In genomic region chr1:173202430-173203145, GRCh38 we compare ENCODE assay signal across 8 cellular contexts. TPM values are rescaled to one million over a fixed set of nuclear protein-coding genes. Genes with fewer than 3 reads are reported as not detected.
A peak's percentile ranks its signal among the peaks of the same experiment; 100 is the strongest.
DNase-seq lines count a peak whose midpoint lies in the region; ATAC-seq and TF ChIP-seq lines count a peak whose summit lies in the region.

No MANE protein-coding gene starts in this region.

- H3K4me3 ChIP-seq in Caco-2 (ENCODE audit: low read depth, low read length) (no peak overlapping the region), HCT116 (replicated peaks in 1 of 2; ENCODE audit: low read depth in 1 of 2, low read length in 2 of 2) (no peak overlapping the region)

- H3K36me3 Mint-ChIP-seq in Caco-2 (ENCODE audit: insufficient read depth, unreplicated experiment) (no peaks in the 10 kb centered on the region), nephron progenitor cell (ENCODE audit: low read depth) (no peaks in the 10 kb centered on the region)

- TF ChIP-seq CTCF in Caco-2 (IDR thresholded peaks at IDR 0.05; ENCODE audit: insufficient read depth in 1 of 2, low read depth in 1 of 2, low read length in 1 of 2, severe bottlenecking in 1 of 2, unreplicated experiment in 1 of 2) (peak; percentile 65 to 66), HCT116 (IDR thresholded peaks at IDR 0.05 in 2 of 3, conservative IDR thresholded peaks at IDR 0.05 in 1 of 3; ENCODE audit: borderline replicate concordance in 1 of 3, insufficient read depth in 1 of 3, low read depth in 2 of 3, low read length in 2 of 3) (peak; percentile 52 to 89 (median 77)), nephron progenitor cell (IDR thresholded peaks at IDR 0.05) (peak; percentile 42)

- DNase-seq in Caco-2 (peak in 1 of 2 experiments; percentile 53), HCT116 (ENCODE audit: low read depth, low spot score) (peak; percentile 56), SHP77 (lab: John Stamatoyannopoulos, UW) (peak; percentile 35 to 41), nephron progenitor cell (peak; percentile 8), 8988T (no peak), UCSD-AML1 (lab: John Stamatoyannopoulos, UW; ENCODE audit: unreplicated experiment) (no peak)

- H3K9ac ChIP-seq in HCT116 (ENCODE audit: low read length), result no peak overlapping the region

- no peaks in the 10 kb centered on the region for H3K36me3 ChIP-seq in Caco-2 (ENCODE audit: control insufficient read depth, insufficient read depth, low read length)
- H3K36me3 ChIP-seq in HCT116 (ENCODE audit: control insufficient read depth in 1 of 2, insufficient read depth in 2 of 2, low read length in 2 of 2), result no peaks in the 10 kb centered on the region

- ATAC-seq in HCT116 (peak; percentile 90), esophagus mucosa (peak; percentile 65), GM18909 (IDR thresholded peaks at IDR 0.05; ENCODE audit: poor library complexity, unreplicated experiment) (no peak)

- POLR2A ChIA-PET in Caco-2 (lab: Charles Lee), result no interaction called here
- POLR2A ChIA-PET in HCT116 (lab: Charles Lee), result no interaction called here

- CTCF ChIA-PET in Caco-2 (lab: Charles Lee), result interaction anchor here (0.6 to 2.7 kb wide), 6 partner anchors 226 to 380 kb away, joined by 3 to 75 read pairs (median 6); no protein-coding TSS in a partner anchor
- CTCF ChIA-PET in HCT116 (lab: Charles Lee), result interaction anchor here (0.6 to 6.0 kb wide), 15 partner anchors 11 to 460 kb away, joined by 3 to 115 read pairs (median 4); no protein-coding TSS in a partner anchor

- H3K9me3 Mint-ChIP-seq in Caco-2 (ENCODE audit: unreplicated experiment) (no peaks in the 10 kb centered on the region), nephron progenitor cell (no peaks in the 10 kb centered on the region)

- TF ChIP-seq RAD21 in HCT116 (IDR thresholded peaks at IDR 0.05; ENCODE audit: low read depth), result peak; percentile 98

- intact Hi-C loops in Caco-2 (cut with micrococcal nuclease; ENCODE audit: unreplicated experiment), result loop anchor here (1.0 to 5.0 kb wide), 4 partner anchors 75 to 457 kb away; partner anchors contain the start of gene TNFSF18
- intact Hi-C loops in HCT116 (cut with micrococcal nuclease), result loop anchor here (1.0 to 2.0 kb wide), 3 partner anchors 270 to 457 kb away; no protein-coding TSS in a partner anchor

- H3K9me3 ChIP-seq in Caco-2 (no peaks in the 10 kb centered on the region), HCT116 (ENCODE audit: control insufficient read depth in 1 of 2, insufficient read depth in 1 of 2, low read depth in 1 of 2, low read length in 2 of 2) (no peaks in the 10 kb centered on the region)

- H3K9me2 ChIP-seq in HCT116 (ENCODE audit: insufficient read depth), result no peaks in the 10 kb centered on the region

- RAD21 ChIA-PET in HCT116 (lab: Charles Lee; ENCODE audit: low non-redundant PET in 1 of 2, low total read pairs in 2 of 2, uncharacterized antibody in 2 of 2, unreplicated experiment in 2 of 2), result interaction anchor here (1.0 to 2.6 kb wide), 10 partner anchors 284 to 458 kb away, joined by 3 to 22 read pairs (median 4); no protein-coding TSS in a partner anchor

- no peak overlapping the region for H3K4me3 Mint-ChIP-seq in Caco-2 (ENCODE audit: unreplicated experiment)
- no peak overlapping the region for H3K4me3 Mint-ChIP-seq in nephron progenitor cell

- TF ChIP-seq POLR2A in HCT116 (IDR thresholded peaks at IDR 0.05; ENCODE audit: borderline replicate concordance, extremely low read depth, insufficient read depth, insufficient read length), result no peak

- no peak overlapping the region for H3K4me2 ChIP-seq in HCT116 (ENCODE audit: low read length)

- H4K20me1 ChIP-seq in HCT116 (ENCODE audit: insufficient read depth), result no peaks in the 10 kb centered on the region

- H3K79me2 ChIP-seq in HCT116 (ENCODE audit: insufficient read depth, low read length), result no peaks in the 10 kb centered on the region

- H3K27ac ChIP-seq in HCT116 (ENCODE audit: low read depth, low read length), result no peak overlapping the region; the same call in 1 of the 2 replicates

- no TSS peak for BruUV-seq in Caco-2 (replicated peaks; lab: Mats Ljungman, UMichigan)
- BruUV-seq in HCT116 (replicated peaks; lab: Mats Ljungman, UMichigan), result no TSS peak

- no peaks in the 10 kb centered on the region for H3K4me1 ChIP-seq in Caco-2
- peaks cover 14 to 19% of the 10 kb centered on the region in 2 experiments; a peak in 3 of 4 replicates for H3K4me1 ChIP-seq in HCT116 (ENCODE audit: control insufficient read depth in 1 of 2, insufficient read depth in 2 of 2, low read length in 2 of 2)

- H3K27me3 ChIP-seq in Caco-2 (replicated peaks; ENCODE audit: control insufficient read depth, insufficient read depth, low read length) (no peaks in the 10 kb centered on the region), HCT116 (ENCODE audit: insufficient read depth, low read length) (no peaks in the 10 kb centered on the region)

- no peak overlapping the region for H2AFZ ChIP-seq in HCT116 (ENCODE audit: low read depth, low read length, poor library complexity, severe bottlenecking)

- H3K27me3 Mint-ChIP-seq in Caco-2 (ENCODE audit: insufficient read depth, unreplicated experiment) (no peaks in the 10 kb centered on the region), nephron progenitor cell (ENCODE audit: low read depth, poor library complexity) (peaks cover 9% of the 10 kb centered on the region)

- H3K4me1 Mint-ChIP-seq in Caco-2 (ENCODE audit: low read depth, unreplicated experiment) (no peaks in the 10 kb centered on the region), nephron progenitor cell (no peaks in the 10 kb centered on the region)

- no peak overlapping the region for H3K27ac Mint-ChIP-seq in Caco-2 (ENCODE audit: unreplicated experiment)
- no peak overlapping the region for H3K27ac Mint-ChIP-seq in nephron progenitor cell

TF ChIP-seq in HCT116, 20 proteins besides CTCF, POLR2A, EP300 and RAD21:
- no peak for TF ChIP-seq EZH2phosphoT487 (IDR thresholded peaks at IDR 0.05; ENCODE audit: borderline replicate concordance)
- TF ChIP-seq REST (IDR thresholded peaks at IDR 0.05; ENCODE audit: low read depth), result no peak
- TF ChIP-seq EZH2 (IDR thresholded peaks at IDR 0.05), result no peak
- TF ChIP-seq ELF1 (IDR thresholded peaks at IDR 0.05; ENCODE audit: borderline replicate concordance, low read depth), result no peak
- TF ChIP-seq YY1 (IDR thresholded peaks at IDR 0.05; ENCODE audit: extremely low read depth, insufficient replicate concordance, low read depth, low read length), result no peak
- TF ChIP-seq TCF7L2 (IDR thresholded peaks at IDR 0.05; ENCODE audit: borderline replicate concordance, extremely low read depth, insufficient read depth, insufficient read length), result no peak
- no peak for TF ChIP-seq ZBTB33 (IDR thresholded peaks at IDR 0.05; ENCODE audit: extremely low read depth, insufficient replicate concordance, low read length)
- no peak for TF ChIP-seq MAX (IDR thresholded peaks at IDR 0.05)

RNA-seq across cellular contexts. Expression of gene TNFSF4, which starts 4.5 kb away (rescaled TPM):
- total RNA-seq in Caco-2 (2022) (1.3 and 1.7 TPM in 2 replicates), HCT116 (2021; ENCODE audit: unreplicated experiment) (0.89 TPM), esophagus mucosa (0.12 TPM)
- polyA plus RNA-seq in HCT116 (2012), result 0.48 and 0.57 TPM in 2 replicates

Comparison
In these comparisons a context has a peak if more than half of its experiments do, and no peak if none do; other contexts are left out.
1. DNase-seq: peak in HCT116 (single experiment), SHP77 (2 of 2) and nephron progenitor cell (single experiment); none in 8988T (single experiment) and UCSD-AML1 (single experiment).
2. Peak in every context shown above with its lines, with median percentiles within 50 percentile points of each other: CTCF ChIP-seq.